ENCODE assay signal across 26 cellular contexts in genomic region chr2:165251361-165251760, GRCh38. TPM values are rescaled to one million over a fixed set of nuclear protein-coding genes. Genes with fewer than 3 reads are reported as not detected.
DNase-seq lines count a peak whose midpoint lies in the region; TF ChIP-seq lines count a peak whose summit lies in the region.
"Had no signal": no experiment of that assay in that cellular context is flagged by ENCODE, and none has a peak within 500 bp of the region (broad histone marks: within the 10 kb centered on the region; RNA-seq: fewer than 3 reads in every experiment).

No MANE protein-coding gene starts in this region.

- no peaks in the 10 kb centered on the region for H3K27me3 Mint-ChIP-seq in activated T-helper 1 cell treated with anti-CD3 and anti-CD28 coated beads, Interleukin-12 subunit alpha, Interleukin-12 subunit beta, Interleukin-2, Interleukin-4 antibody, amounts not matched to agents 30 ng/mL and 10 ng/mL and 1 ng/mL, durations not matched to agents 14 hours and 24 hours and 36 hours (ENCODE audit: insufficient read depth)
- H3K27me3 Mint-ChIP-seq: activated CD8-positive, alpha-beta memory T cell treated with anti-CD3 and anti-CD28 coated beads, Interleukin-2, amount 10 ng/mL, durations not matched to agents 7 days and 5 days had no signal

- no peaks in the 10 kb centered on the region for H3K36me3 Mint-ChIP-seq in activated T-helper 1 cell treated with anti-CD3 and anti-CD28 coated beads, Interleukin-12 subunit alpha, Interleukin-12 subunit beta, Interleukin-2, Interleukin-4 antibody, amounts not matched to agents 30 ng/mL and 10 ng/mL and 1 ng/mL, durations not matched to agents 14 hours and 24 hours and 36 hours (ENCODE audit: low read depth)
- H3K36me3 Mint-ChIP-seq: activated CD8-positive, alpha-beta memory T cell treated with anti-CD3 and anti-CD28 coated beads, Interleukin-2, amount 10 ng/mL, durations not matched to agents 7 days and 5 days; activated naive CD4-positive, alpha-beta T cell treated with anti-CD3 and anti-CD28 coated beads, Interleukin-2, amount 50 U/mL, for 72 hours; CD8-positive, alpha-beta memory T cell; natural killer cell; stimulated activated effector memory CD8-positive, alpha-beta T cell treated with anti-CD3 and anti-CD28 coated beads, Interleukin-12 subunit alpha, Interleukin-12 subunit beta, amount 100 ng/mL, for 72 hours; WTC11 had no signal

- H3K4me3 ChIP-seq in NB4 (ENCODE audit: low read depth, low read length) = no peak overlapping the region
- H3K4me3 ChIP-seq: GM12878, upper lobe of right lung had no signal

- no peaks in the 10 kb centered on the region for H3K9me3 Mint-ChIP-seq in activated T-helper 1 cell treated with anti-CD3 and anti-CD28 coated beads, Interleukin-12 subunit alpha, Interleukin-12 subunit beta, Interleukin-2, Interleukin-4 antibody, amounts not matched to agents 30 ng/mL and 10 ng/mL and 1 ng/mL, durations not matched to agents 14 hours and 24 hours and 36 hours
- H3K9me3 Mint-ChIP-seq: activated naive CD4-positive, alpha-beta T cell treated with anti-CD3 and anti-CD28 coated beads, Interleukin-2, amount 50 U/mL, for 72 hours; CD8-positive, alpha-beta memory T cell; dendritic cell treated with granulocyte-macrophage colony-stimulating factor and Interleukin-4, amounts not matched to agents 40 ng/mL and 50 ng/mL, for 4 days; natural killer cell; stimulated activated effector memory CD8-positive, alpha-beta T cell treated with anti-CD3 and anti-CD28 coated beads, Interleukin-12 subunit alpha, Interleukin-12 subunit beta, amount 100 ng/mL, for 72 hours; WTC11 had no signal

- no peak overlapping the region for H3K27ac Mint-ChIP-seq in activated T-helper 1 cell treated with anti-CD3 and anti-CD28 coated beads, Interleukin-12 subunit alpha, Interleukin-12 subunit beta, Interleukin-2, Interleukin-4 antibody, amounts not matched to agents 30 ng/mL and 10 ng/mL and 1 ng/mL, durations not matched to agents 14 hours and 24 hours and 36 hours
- H3K27ac Mint-ChIP-seq: activated CD8-positive, alpha-beta memory T cell treated with anti-CD3 and anti-CD28 coated beads, Interleukin-2, amount 10 ng/mL, durations not matched to agents 7 days and 5 days; activated naive CD4-positive, alpha-beta T cell treated with anti-CD3 and anti-CD28 coated beads, Interleukin-2, amount 50 U/mL, for 72 hours; B cell; CD8-positive, alpha-beta memory T cell; dendritic cell treated with granulocyte-macrophage colony-stimulating factor and Interleukin-4, amounts not matched to agents 40 ng/mL and 50 ng/mL, for 4 days; natural killer cell; stimulated activated effector memory CD8-positive, alpha-beta T cell treated with anti-CD3 and anti-CD28 coated beads, Interleukin-12 subunit alpha, Interleukin-12 subunit beta, amount 100 ng/mL, for 72 hours; WTC11 had no signal

- no peak for TF ChIP-seq CTCF in NB4 (IDR thresholded peaks at IDR 0.05; ENCODE audit: low read depth, low read length)

- DNase-seq in NCI-H2196 (lab: John Stamatoyannopoulos, UW; ENCODE audit: unreplicated experiment) (peak; percentile 37), NCI-H2196 treated with DMSO at 0.1 percent for 48 hours (lab: John Stamatoyannopoulos, UW; ENCODE audit: unreplicated experiment) (no peak), NB4 (ENCODE audit: low read depth) (peak; percentile 7), NCI-H748 (lab: John Stamatoyannopoulos, UW; ENCODE audit: unreplicated experiment) (peak; percentile 87), fibroblast of peridontal ligament (ENCODE audit: extremely low read depth) (peak; percentile 7), LoVo (ENCODE audit: low spot score) (no peak)
- no peak for DNase-seq in effector CD4-positive, alpha-beta T cell
- DNase-seq in activated T-helper 1 cell treated with anti-CD3 and anti-CD28 coated beads, Interleukin-12 subunit alpha, Interleukin-12 subunit beta, Interleukin-2, Interleukin-4 antibody, amounts not matched to agents 30 ng/mL and 10 ng/mL and 1 ng/mL, durations not matched to agents 14 hours and 24 hours and 36 hours (ENCODE audit: low spot score) = no peak
- DNase-seq: activated CD4-positive, alpha-beta T cell treated with anti-CD3 and anti-CD28 coated beads, Interleukin-2, amount 50 U/mL, for 1 hour; activated CD8-positive, alpha-beta memory T cell treated with anti-CD3 and anti-CD28 coated beads, Interleukin-2, amount 10 ng/mL, durations not matched to agents 7 days and 5 days; anterior cingulate cortex; caudate nucleus; CD8-positive, alpha-beta memory T cell; GOT3; natural killer cell; NCI-H1417; retina; stimulated activated CD4-positive, alpha-beta T cell treated with anti-CD3 and anti-CD28 coated beads, Interleukin-2, amount 100 ng/mL, for 48 hours; upper lobe of right lung had no signal

- H3K4me1 Mint-ChIP-seq in activated T-helper 1 cell treated with anti-CD3 and anti-CD28 coated beads, Interleukin-12 subunit alpha, Interleukin-12 subunit beta, Interleukin-2, Interleukin-4 antibody, amounts not matched to agents 30 ng/mL and 10 ng/mL and 1 ng/mL, durations not matched to agents 14 hours and 24 hours and 36 hours (ENCODE audit: low read depth) = no peaks in the 10 kb centered on the region
- H3K4me1 Mint-ChIP-seq: activated CD8-positive, alpha-beta memory T cell treated with anti-CD3 and anti-CD28 coated beads, Interleukin-2, amount 10 ng/mL, durations not matched to agents 7 days and 5 days; B cell; CD8-positive, alpha-beta memory T cell; natural killer cell; stimulated activated effector memory CD8-positive, alpha-beta T cell treated with anti-CD3 and anti-CD28 coated beads, Interleukin-12 subunit alpha, Interleukin-12 subunit beta, amount 100 ng/mL, for 72 hours; WTC11 had no signal

- no peak for TF ChIP-seq POLR2A in NB4 (IDR thresholded peaks at IDR 0.05; ENCODE audit: extremely low read depth, insufficient read length)

- no peak overlapping the region for H3K4me3 Mint-ChIP-seq in activated T-helper 1 cell treated with anti-CD3 and anti-CD28 coated beads, Interleukin-12 subunit alpha, Interleukin-12 subunit beta, Interleukin-2, Interleukin-4 antibody, amounts not matched to agents 30 ng/mL and 10 ng/mL and 1 ng/mL, durations not matched to agents 14 hours and 24 hours and 36 hours
- H3K4me3 Mint-ChIP-seq: activated CD8-positive, alpha-beta memory T cell treated with anti-CD3 and anti-CD28 coated beads, Interleukin-2, amount 10 ng/mL, durations not matched to agents 7 days and 5 days; B cell; CD8-positive, alpha-beta memory T cell; dendritic cell treated with granulocyte-macrophage colony-stimulating factor and Interleukin-4, amounts not matched to agents 40 ng/mL and 50 ng/mL, for 4 days; natural killer cell; stimulated activated effector memory CD8-positive, alpha-beta T cell treated with anti-CD3 and anti-CD28 coated beads, Interleukin-12 subunit alpha, Interleukin-12 subunit beta, amount 100 ng/mL, for 72 hours; WTC11 had no signal

- intact Hi-C loops in activated T-helper 1 cell treated with anti-CD3 and anti-CD28 coated beads, Interleukin-12 subunit alpha, Interleukin-12 subunit beta, Interleukin-2, Interleukin-4 antibody, amounts not matched to agents 30 ng/mL and 10 ng/mL and 1 ng/mL, durations not matched to agents 14 hours and 24 hours and 36 hours (cut with micrococcal nuclease) = no loop called here

RNA-seq across cellular contexts. Expression of gene SCN2A, which starts 12.1 kb away (rescaled TPM):
- total RNA-seq in activated T-helper 1 cell treated with anti-CD3 and anti-CD28 coated beads, Interleukin-12 subunit alpha, Interleukin-12 subunit beta, Interleukin-2, Interleukin-4 antibody, amounts not matched to agents 30 ng/mL and 10 ng/mL and 1 ng/mL, durations not matched to agents 14 hours and 24 hours and 36 hours = not detected in 2 replicates
- total RNA-seq: CD8-positive, alpha-beta memory T cell; GM12878; NCI-H460 had no signal

RNA-seq across cellular contexts. Expression of gene SCN3A, which starts 47.5 kb away (rescaled TPM):
- not detected in 2 replicates for total RNA-seq in activated T-helper 1 cell treated with anti-CD3 and anti-CD28 coated beads, Interleukin-12 subunit alpha, Interleukin-12 subunit beta, Interleukin-2, Interleukin-4 antibody, amounts not matched to agents 30 ng/mL and 10 ng/mL and 1 ng/mL, durations not matched to agents 14 hours and 24 hours and 36 hours
- total RNA-seq: CD8-positive, alpha-beta memory T cell had no signal

Comparison
In these comparisons a context has a peak if more than half of its experiments do, and no peak if none do; other contexts are left out.
1. DNase-seq: peak in NCI-H2196 (single experiment), NB4 (single experiment), NCI-H748 (single experiment) and fibroblast of peridontal ligament (single experiment); none in NCI-H2196 treated with DMSO at 0.1 percent for 48 hours (single experiment), effector CD4-positive, alpha-beta T cell (single experiment), LoVo (single experiment) and activated T-helper 1 cell treated with anti-CD3 and anti-CD28 coated beads, Interleukin-12 subunit alpha, Interleukin-12 subunit beta, Interleukin-2, Interleukin-4 antibody, amounts not matched to agents 30 ng/mL and 10 ng/mL and 1 ng/mL, durations not matched to agents 14 hours and 24 hours and 36 hours (single experiment).